In the genomic region with DNA sequence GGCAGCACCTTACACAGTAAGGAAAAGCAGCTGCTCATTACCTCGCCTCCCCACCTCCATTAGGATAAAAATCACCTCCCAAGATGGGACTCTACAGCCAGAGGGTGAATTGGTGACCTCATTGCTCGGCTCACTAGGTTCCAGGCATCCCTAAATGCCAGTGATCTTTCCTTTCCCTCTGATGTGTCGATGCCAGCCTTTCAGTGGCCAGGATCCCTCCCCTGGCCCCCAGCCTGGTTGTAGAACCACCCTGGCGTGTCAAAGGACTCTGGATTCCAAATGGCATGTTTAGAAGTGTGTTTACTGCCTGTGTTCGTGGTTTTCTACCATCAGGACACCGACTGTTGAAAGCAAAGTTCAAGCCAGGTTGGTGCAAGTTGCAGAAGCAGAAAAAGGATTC, we compare ENCODE assay signal across 22 cellular contexts.
"Had no signal": no experiment of that assay in that cellular context is flagged by ENCODE, and none has a peak within 500 bp of the region (broad histone marks: within the 10 kb centered on the region; RNA-seq: fewer than 3 reads in every experiment).

No MANE protein-coding gene starts in this region.

- H3K27me3 ChIP-seq: brain microvascular endothelial cell, dorsolateral prefrontal cortex, ovary, spleen, uterus had no signal

- H3K9me3 Mint-ChIP-seq: activated CD4-positive, alpha-beta T cell treated with anti-CD3 and anti-CD28 coated beads, Interleukin-2, amount 10 ng/mL, durations not matched to agents 24 days and 14 days; activated T-cell treated with anti-CD3 and anti-CD28 coated beads, Interleukin-2, amount 50 U/mL, for 24 hours; activated T-helper 2 cell treated with anti-CD3 and anti-CD28 coated beads, Interferon-gamma antibody, Interleukin-2, Interleukin-4, amounts not matched to agents 10 μg/mL and 5 μg/mL and 100 μg/mL, durations not matched to agents 14 hours and 24 hours and 36 hours; memory B cell had no signal

- H3K4me1 Mint-ChIP-seq: activated CD4-positive, alpha-beta T cell treated with anti-CD3 and anti-CD28 coated beads, Interleukin-2, amount 10 ng/mL, durations not matched to agents 24 days and 14 days; memory B cell had no signal

- H3K9me3 ChIP-seq: ovary, spleen, tibial artery, uterus had no signal

- H3K36me3 ChIP-seq: brain microvascular endothelial cell, ovary, spleen, tibial artery, uterus had no signal

- H3K36me3 Mint-ChIP-seq: memory B cell had no signal

- H3K4me1 ChIP-seq: tibial artery, uterus had no signal

- FAIRE-seq: colon, keratinocyte had no signal

- H3K4me3 Mint-ChIP-seq: activated CD4-positive, alpha-beta T cell treated with anti-CD3 and anti-CD28 coated beads, Interleukin-2, amount 10 ng/mL, durations not matched to agents 24 days and 14 days; activated CD8-positive, alpha-beta T cell treated with anti-CD3 and anti-CD28 coated beads, Interleukin-2, amount 10 ng/mL, durations not matched to agents 7 days and 5 days; activated T-cell treated with anti-CD3 and anti-CD28 coated beads, Interleukin-2, amount 50 U/mL, for 24 hours; memory B cell had no signal

- H3K4me3 ChIP-seq: dorsolateral prefrontal cortex, ovary, spleen, tibial artery, uterus had no signal

- DNase-seq: activated CD4-positive, alpha-beta T cell treated with anti-CD3 and anti-CD28 coated beads, Interleukin-2, amount 10 ng/mL, durations not matched to agents 24 days and 14 days; activated CD8-positive, alpha-beta T cell treated with anti-CD3 and anti-CD28 coated beads, Interleukin-2, amount 10 ng/mL, durations not matched to agents 7 days and 5 days; activated naive CD4-positive, alpha-beta T cell treated with Interleukin-2 at 50 U/mL for 16 hours; activated T-cell treated with anti-CD3 and anti-CD28 coated beads, Interleukin-2, amount 50 U/mL, for 24 hours; brain microvascular endothelial cell; central memory CD4-positive, alpha-beta T cell; dorsolateral prefrontal cortex; foreskin melanocyte; hypothalamus; ovary; spleen; stimulated activated CD8-positive, alpha-beta memory T cell treated with anti-CD3 and anti-CD28 coated beads, Interleukin-4, amount 100 ng/mL, for 48 hours; stimulated activated naive CD4-positive, alpha-beta T cell; T-helper 1 cell; T-helper 9 cell; tibial artery; uterus had no signal

- H3K27ac ChIP-seq: brain microvascular endothelial cell, epithelial cell of prostate, ovary, spleen, tibial artery, uterus had no signal

- H3K27ac Mint-ChIP-seq: activated CD4-positive, alpha-beta T cell treated with anti-CD3 and anti-CD28 coated beads, Interleukin-2, amount 10 ng/mL, durations not matched to agents 24 days and 14 days; activated CD8-positive, alpha-beta T cell treated with anti-CD3 and anti-CD28 coated beads, Interleukin-2, amount 10 ng/mL, durations not matched to agents 7 days and 5 days; activated T-cell treated with anti-CD3 and anti-CD28 coated beads, Interleukin-2, amount 50 U/mL, for 24 hours; activated T-helper 2 cell treated with anti-CD3 and anti-CD28 coated beads, Interferon-gamma antibody, Interleukin-2, Interleukin-4, amounts not matched to agents 10 μg/mL and 5 μg/mL and 100 μg/mL, durations not matched to agents 14 hours and 24 hours and 36 hours; memory B cell had no signal

- ATAC-seq: activated CD8-positive, alpha-beta T cell treated with anti-CD3 and anti-CD28 coated beads, Interleukin-2, amount 10 ng/mL, durations not matched to agents 7 days and 5 days had no signal

- H3K27me3 Mint-ChIP-seq: activated CD4-positive, alpha-beta T cell treated with anti-CD3 and anti-CD28 coated beads, Interleukin-2, amount 10 ng/mL, durations not matched to agents 24 days and 14 days had no signal
